1 cellular context compared by ENCODE assay signal in genomic region chrX:9180623-9181022, GRCh38.
TF ChIP-seq lines count a peak whose summit lies in the region.

No MANE protein-coding gene starts in this region.

TF ChIP-seq in H1, 55 proteins besides CTCF, POLR2A, EP300 and RAD21:
- no peak for TF ChIP-seq CHD7 (IDR thresholded peaks at IDR 0.05; ENCODE audit: insufficient replicate concordance, low read length)
- no peak for TF ChIP-seq RFX5 (IDR thresholded peaks at IDR 0.05; ENCODE audit: borderline replicate concordance, low read depth, low read length)
- no peak for TF ChIP-seq CEBPB (IDR thresholded peaks at IDR 0.05; ENCODE audit: low read depth, low read length)
- TF ChIP-seq GABPA (IDR thresholded peaks at IDR 0.05; ENCODE audit: borderline replicate concordance, insufficient read depth, low read length) = no peak
